In the genomic region with DNA sequence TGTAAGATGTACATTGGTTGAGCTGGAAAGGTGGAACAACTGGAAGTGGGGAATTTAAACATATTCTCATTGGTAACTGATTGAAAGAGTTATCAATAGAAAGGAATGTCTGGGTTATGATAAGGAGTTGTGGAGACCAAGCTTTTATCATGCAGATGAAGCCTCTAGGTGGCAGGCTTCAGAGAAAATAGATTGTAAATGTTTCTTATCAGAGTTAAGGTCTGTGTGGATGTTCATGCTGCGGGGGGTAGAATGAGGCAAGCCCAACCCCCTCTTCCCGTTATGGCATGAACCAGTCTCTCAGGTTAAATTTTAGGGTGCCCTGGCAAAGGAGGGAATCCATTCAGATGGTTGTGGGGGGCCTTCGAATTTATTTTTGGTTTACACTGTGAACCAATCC, we compare ENCODE assay signal across 19 cellular contexts. TPM values are rescaled to one million over a fixed set of nuclear protein-coding genes. Genes with fewer than 3 reads are reported as not detected.
DNase-seq lines count a peak whose midpoint lies in the region; ATAC-seq, FAIRE-seq and TF ChIP-seq lines count a peak whose summit lies in the region.
"Had no signal": no experiment of that assay in that cellular context is flagged by ENCODE, and none has a peak within 500 bp of the region (broad histone marks: within the 10 kb centered on the region; RNA-seq: fewer than 3 reads in every experiment).

No MANE protein-coding gene starts in this region.

- TF ChIP-seq POLR2A in H1 (IDR thresholded peaks at IDR 0.05; ENCODE audit: control extremely low read depth in 1 of 2, low read depth in 2 of 2, low read length in 2 of 2) (no peak), vagina (IDR thresholded peaks at IDR 0.05) (no peak)

- H3K4me2 ChIP-seq in OCI-LY1 (ENCODE audit: low read length) = no peak overlapping the region
- peak overlapping the region; percentile 1 to 38; a peak in 3 of 4 replicates for H3K4me2 ChIP-seq in H1 (ENCODE audit: insufficient read depth in 1 of 2, low read depth in 2 of 2, low read length in 2 of 2)
- no peak overlapping the region for H3K4me2 ChIP-seq in osteoblast (ENCODE audit: insufficient read depth, low read length)
- no peak overlapping the region for H3K4me2 ChIP-seq in MM.1S (ENCODE audit: low read depth, low read length)

- 0 out of 2 replicates have a peak overlapping the region, but pooled peaks have one; percentile 16 for H2BK5ac ChIP-seq in H1 (ENCODE audit: low read depth, low read length)

- H4K91ac ChIP-seq in H1 (replicated peaks; ENCODE audit: insufficient read length, low read length) = no peak overlapping the region

- H3K4ac ChIP-seq in H1 (replicated peaks; ENCODE audit: insufficient read length, low read depth, low read length) = no peak overlapping the region

- no peaks in the 10 kb centered on the region for H3K9me2 ChIP-seq in OCI-LY1 (ENCODE audit: low read depth, low read length)
- no peaks in the 10 kb centered on the region for H3K9me2 ChIP-seq in MM.1S (replicated peaks; ENCODE audit: insufficient read depth, low read length)

- H3K18ac ChIP-seq in H1 (ENCODE audit: extremely low read depth, low read length) = no peak overlapping the region; the same call in 1 of the 2 replicates

- POLR2A ChIA-PET in H1 (lab: Charles Lee; ENCODE audit: partially characterized antibody) = interaction anchor here (0.7 kb wide), 1 partner anchor 15 kb away, joined by 3 read pairs; no protein-coding TSS in a partner anchor

- H3K27me3 ChIP-seq in GM06990 (replicated peaks; ENCODE audit: control insufficient read depth, insufficient read depth, low read length) (no peaks in the 10 kb centered on the region), OCI-LY1 (ENCODE audit: insufficient read depth, low read length) (no peaks in the 10 kb centered on the region), H1 (replicated peaks in 1 of 4; ENCODE audit: control insufficient read depth in 3 of 4, extremely low read depth in 1 of 4, insufficient read depth in 3 of 4, low read length in 3 of 4) (no peaks in the 10 kb centered on the region), osteoblast (ENCODE audit: insufficient read depth, low read length) (no peaks in the 10 kb centered on the region), vagina (no peaks in the 10 kb centered on the region), MM.1S (replicated peaks; ENCODE audit: insufficient read depth, low read length) (no peaks in the 10 kb centered on the region)
- H3K27me3 ChIP-seq: cardiac muscle cell, suprapubic skin had no signal

- H3K79me1 ChIP-seq in H1 (ENCODE audit: low read depth, low read length) = no peaks in the 10 kb centered on the region

- H4K20me1 ChIP-seq in OCI-LY1 (ENCODE audit: insufficient read depth, low read length) (no peaks in the 10 kb centered on the region), H1 (replicated peaks in 1 of 2; ENCODE audit: control insufficient read depth in 1 of 2, insufficient read depth in 2 of 2, low read length in 2 of 2) (no peaks in the 10 kb centered on the region), osteoblast (ENCODE audit: insufficient read depth, low read length) (no peaks in the 10 kb centered on the region), MM.1S (ENCODE audit: insufficient read depth, low read length) (no peaks in the 10 kb centered on the region)

- H3K4me1 ChIP-seq in OCI-LY1 (ENCODE audit: insufficient read depth, low read length, severe bottlenecking) = no peaks in the 10 kb centered on the region
- H3K4me1 ChIP-seq in H1 (replicated peaks in 1 of 4; ENCODE audit: control insufficient read depth in 3 of 4, insufficient read depth in 4 of 4, low read length in 3 of 4) = peaks cover 0 to 7% (median 4%) of the 10 kb centered on the region in 4 experiments; a peak in 4 of 7 replicates
- no peaks in the 10 kb centered on the region for H3K4me1 ChIP-seq in osteoblast (ENCODE audit: insufficient read depth, low read length)
- H3K4me1 ChIP-seq in vagina = no peaks in the 10 kb centered on the region
- no peaks in the 10 kb centered on the region for H3K4me1 ChIP-seq in MM.1S (ENCODE audit: low read length)
- H3K4me1 ChIP-seq: prostate gland, suprapubic skin had no signal

- H3F3A ChIP-seq in OCI-LY1 (ENCODE audit: insufficient read depth, low read length) (no peaks in the 10 kb centered on the region), MM.1S (ENCODE audit: insufficient read depth, low read length) (no peaks in the 10 kb centered on the region)

- CTCF ChIA-PET in H1 (lab: Charles Lee; ENCODE audit: partially characterized antibody) = interaction anchor here (2.8 kb wide), 1 partner anchor 9 kb away, joined by 9 read pairs; no protein-coding TSS in a partner anchor

- H3K79me2 ChIP-seq in OCI-LY1 (ENCODE audit: insufficient read depth, low read length) (no peaks in the 10 kb centered on the region), H1 (ENCODE audit: control insufficient read depth in 1 of 2, insufficient read depth in 2 of 2, low read length in 2 of 2) (no peaks in the 10 kb centered on the region), osteoblast (ENCODE audit: insufficient read depth, low read length) (no peaks in the 10 kb centered on the region), MM.1S (ENCODE audit: low read length) (no peaks in the 10 kb centered on the region)

- no peak overlapping the region for H2AFZ ChIP-seq in OCI-LY1 (ENCODE audit: low read length)
- H2AFZ ChIP-seq in H1 (ENCODE audit: low read length) = no peak overlapping the region
- H2AFZ ChIP-seq in osteoblast (ENCODE audit: low read length) = no peak overlapping the region
- no peak overlapping the region for H2AFZ ChIP-seq in MM.1S (ENCODE audit: low read length)

- H3K56ac ChIP-seq in H1 (replicated peaks; ENCODE audit: insufficient read length, low read depth, low read length) = no peak overlapping the region

- no peak overlapping the region for H2BK12ac ChIP-seq in H1 (ENCODE audit: low read depth, low read length)

- no peak overlapping the region for H2BK120ac ChIP-seq in H1 (replicated peaks; ENCODE audit: low read depth, low read length)

- H3K36me3 ChIP-seq in GM06990 (ENCODE audit: control insufficient read depth, insufficient read depth, low read length) (no peaks in the 10 kb centered on the region), OCI-LY1 (ENCODE audit: insufficient read depth, low read length) (no peaks in the 10 kb centered on the region), H1 (ENCODE audit: control insufficient read depth in 2 of 4, insufficient read depth in 4 of 4, low read length in 3 of 4) (no peaks in the 10 kb centered on the region), osteoblast (ENCODE audit: insufficient read depth, low read length) (no peaks in the 10 kb centered on the region), vagina (peaks cover 0 to 22% of the 10 kb centered on the region in 2 donors), MM.1S (replicated peaks; ENCODE audit: insufficient read depth, low read length) (no peaks in the 10 kb centered on the region)
- H3K36me3 ChIP-seq: prostate gland had no signal

- FAIRE-seq in H1 (lab: Jason Lieb, UNC) = no peak
- FAIRE-seq: RCC 7860 had no signal

- no peak for DNase-seq in GM06990 (ENCODE audit: extremely low read depth, insufficient read length)
- no peak for DNase-seq in H1 (ENCODE audit: low read depth in 1 of 2, low spot score in 2 of 2)
- DNase-seq in osteoblast (ENCODE audit: insufficient read length, low spot score, missing footprints) = no peak
- DNase-seq in vagina (ENCODE audit: extremely low spot score in 2 of 2) = no peak
- DNase-seq in MM.1S = no peak
- DNase-seq: activated CD4-positive, alpha-beta T cell treated with anti-CD3 and anti-CD28 coated beads for 1 hour; activated CD8-positive, alpha-beta memory T cell treated with anti-CD3 and anti-CD28 coated beads, Interleukin-2, amount 50 U/mL, for 48 hours; C1 segment of cervical spinal cord; EL; islet precursor cell; NCI-H1417 treated with DMSO at 0.1 percent for 48 hours; NCI-H446 had no signal

- H2BK15ac ChIP-seq in H1 (ENCODE audit: low read length) = no peak overlapping the region

- WGBS in H1 (ENCODE audit: extremely low coverage in 1 of 2, insufficient coverage in 1 of 2, insufficient read length in 1 of 2, insufficient replicate concordance in 2 of 2, low coverage in 1 of 2, low lambda C conversion rate in 2 of 2, missing lambda C conversion rate in 1 of 2), 2 experiments = 26% methylated on average over 3 of the region's 3 CpGs; no CpG with 5 or more reads in 1 of the 2 experiments

- no peak overlapping the region for H3K27ac ChIP-seq in OCI-LY1 (ENCODE audit: low read depth, low read length, poor library complexity, severe bottlenecking)
- no peak overlapping the region for H3K27ac ChIP-seq in H1 (ENCODE audit: low read depth, low read length)
- H3K27ac ChIP-seq in osteoblast (ENCODE audit: low read depth, low read length) = no peak overlapping the region
- H3K27ac ChIP-seq in vagina = no peak overlapping the region
- H3K27ac ChIP-seq in MM.1S (ENCODE audit: low read length) = no peak overlapping the region
- H3K27ac ChIP-seq: cardiac muscle cell, prostate gland, suprapubic skin had no signal

- no peaks in the 10 kb centered on the region for H3K23me2 ChIP-seq in H1 (ENCODE audit: low read depth, low read length)

- no peak overlapping the region for H2BK20ac ChIP-seq in H1 (ENCODE audit: low read length)

- no peak overlapping the region for H3K23ac ChIP-seq in H1 (ENCODE audit: insufficient read length)

- peak; percentile 10 for TF ChIP-seq CTCF in GM06990 (IDR thresholded peaks at IDR 0.05; ENCODE audit: insufficient read depth, low read length, poor library complexity, severe bottlenecking)
- TF ChIP-seq CTCF in OCI-LY1 (IDR thresholded peaks at IDR 0.05; ENCODE audit: low read length) = peak; percentile 23; the same call in 1 of the 2 replicates
- no peak for TF ChIP-seq CTCF in H1 (IDR thresholded peaks at IDR 0.05; ENCODE audit: control extremely low read depth in 1 of 3, insufficient read depth in 1 of 3, low read depth in 1 of 3, low read length in 3 of 3)
- peak; percentile 29 for TF ChIP-seq CTCF in osteoblast (IDR thresholded peaks at IDR 0.05; ENCODE audit: extremely low read depth, low read depth, low read length)
- no peak for TF ChIP-seq CTCF in vagina (IDR thresholded peaks at IDR 0.05)
- no peak for TF ChIP-seq CTCF in MM.1S (IDR thresholded peaks at IDR 0.05; ENCODE audit: low read length)

- H3K9me3 ChIP-seq in OCI-LY1 (ENCODE audit: low read length) (no peaks in the 10 kb centered on the region), H1 (ENCODE audit: insufficient read depth in 2 of 2, low read depth in 1 of 2, low read length in 1 of 2) (no peaks in the 10 kb centered on the region), osteoblast (ENCODE audit: low read depth, low read length) (no peaks in the 10 kb centered on the region), vagina (no peaks in the 10 kb centered on the region), MM.1S (replicated peaks; ENCODE audit: insufficient read depth, low read length) (no peaks in the 10 kb centered on the region)
- H3K9me3 ChIP-seq: prostate gland, suprapubic skin had no signal

- no peak for ATAC-seq in HG02571 (IDR thresholded peaks at IDR 0.05; ENCODE audit: unreplicated experiment)
- ATAC-seq: activated naive CD4-positive, alpha-beta T cell treated with anti-CD3 and anti-CD28 coated beads, Interleukin-2, amount 50 U/mL, for 72 hours had no signal

- H3K14ac ChIP-seq in H1 (ENCODE audit: insufficient read length) = no peak overlapping the region

- H2AK5ac ChIP-seq in H1 (ENCODE audit: low read depth, low read length) = no peak overlapping the region

- intact Hi-C loops in vagina (cut with DNase I) = no loop called here

- no peak for TF ChIP-seq EP300 in H1 (IDR thresholded peaks at IDR 0.05; ENCODE audit: borderline replicate concordance in 1 of 2, low read depth in 2 of 2, low read length in 2 of 2)

- H3K9ac ChIP-seq in OCI-LY1 (ENCODE audit: low read length) (no peak overlapping the region), H1 (replicated peaks in 1 of 4; ENCODE audit: extremely low read depth in 1 of 4, low read depth in 3 of 4, low read length in 3 of 4) (no peak overlapping the region), MM.1S (ENCODE audit: low read length) (no peak overlapping the region)

- H3K4me3 ChIP-seq in GM06990 (replicated peaks; ENCODE audit: low read depth, low read length) (no peak overlapping the region), OCI-LY1 (ENCODE audit: low read depth, low read length, poor library complexity, severe bottlenecking) (no peak overlapping the region), H1 (ENCODE audit: extremely low read depth in 1 of 4, insufficient read depth in 2 of 4, low read depth in 3 of 4, low read length in 4 of 4) (no peak overlapping the region), osteoblast (ENCODE audit: insufficient read depth, low read length) (no peak overlapping the region), vagina (no peak overlapping the region), MM.1S (ENCODE audit: low read length) (no peak overlapping the region)
- H3K4me3 ChIP-seq: cardiac muscle cell, prostate gland, suprapubic skin had no signal

- TF ChIP-seq RAD21 in H1 (IDR thresholded peaks at IDR 0.05 in 1 of 2, conservative IDR thresholded peaks at IDR 0.05 in 1 of 2; ENCODE audit: low read depth in 2 of 2, low read length in 2 of 2) = no peak

- H4K5ac ChIP-seq in H1 (ENCODE audit: insufficient read length, low read depth, low read length) = no peak overlapping the region

- no peak overlapping the region for H4K8ac ChIP-seq in H1 (ENCODE audit: extremely low read depth, insufficient read depth, low read length)

RNA-seq across cellular contexts. Expression of gene ARSD, which starts 16.0 kb away (rescaled TPM):
- total RNA-seq in H1 (2021; fragmentation: NEBNext Ultra II Directional; extraction: Animal tissue kit (Norgen Biotek cat#: 25700)) = 3.2 and 3.4 TPM in 2 replicates
- 1.8 and 3.5 TPM in 2 replicates for polyA plus RNA-seq in H1 (2011; rRNA removed)
- polyA plus RNA-seq in H1 (2011; cell fraction: cytosol; rRNA removed) = 2.4 TPM
- polyA plus RNA-seq in H1 (2011; cell fraction: nucleus; rRNA removed) = 3.8 TPM
- polyA plus RNA-seq in H1 (2012, experiment 1 of 2) = 2.2 to 2.5 TPM (median 2.3 TPM) in 4 replicates
- polyA plus RNA-seq in H1 (2012, experiment 2 of 2) = 2.2 TPM
- polyA plus RNA-seq in H1 (2013, experiment 1 of 2) = 3.9 TPM
- 3.7 TPM for polyA plus RNA-seq in H1 (2013, experiment 2 of 2)
- 2.9 and 4.5 TPM in 2 replicates for polyA minus RNA-seq in H1 (2011; rRNA and poly(A)+ RNA removed)
- polyA minus RNA-seq in H1 (2011; cell fraction: cytosol; rRNA and poly(A)+ RNA removed) = 3.4 TPM
- 2.1 TPM for polyA minus RNA-seq in H1 (2011; cell fraction: nucleus; rRNA and poly(A)+ RNA removed)
- total RNA-seq in osteoblast (20.6 and 23.3 TPM in 2 replicates), vagina (14.0 TPM)

Comparison
In these comparisons a context has a peak if more than half of its experiments do, and no peak if none do; other contexts are left out.
1. CTCF ChIP-seq: peak in GM06990 (single experiment), OCI-LY1 (single experiment) and osteoblast (single experiment); none in H1 (0 of 3), vagina (0 of 3) and MM.1S (single experiment).
2. H3K4me2 ChIP-seq: peak in H1 (2 of 2); none in OCI-LY1 (single experiment), osteoblast (single experiment) and MM.1S (single experiment).